Comparison of ENCODE assay signal across 8 cellular contexts in genomic region chr19:2061093-2061935, GRCh38. TPM values are rescaled to one million over a fixed set of nuclear protein-coding genes. Genes with fewer than 3 reads are reported as not detected.
DNase-seq lines count a peak whose midpoint lies in the region; ATAC-seq and TF ChIP-seq lines count a peak whose summit lies in the region.

No MANE protein-coding gene starts in this region.

- WGBS in thymus: under 1% methylated on average over 83 of the region's 83 CpGs

- H3K4me3 ChIP-seq in thymus (ENCODE audit: low read length): peak overlapping the region; percentile 85

- peak overlapping the region; percentile 91 for H3K4me3 Mint-ChIP-seq in activated naive CD8-positive, alpha-beta T cell treated with anti-CD3 and anti-CD28 coated beads for 36 hours
- H3K4me3 Mint-ChIP-seq in osteocyte (ENCODE audit: unreplicated experiment): peak overlapping the region; percentile 82

- H3K27ac Mint-ChIP-seq in activated naive CD8-positive, alpha-beta T cell treated with anti-CD3 and anti-CD28 coated beads for 36 hours: peak overlapping the region; percentile 98
- H3K27ac Mint-ChIP-seq in osteocyte (ENCODE audit: unreplicated experiment): peak overlapping the region; percentile 98

- H3K27ac ChIP-seq in thymus (ENCODE audit: low read depth): peak overlapping the region; percentile 98

- H3K27me3 ChIP-seq in thymus (ENCODE audit: control insufficient read depth, insufficient read depth): no peaks in the 10 kb centered on the region

- no peak for TF ChIP-seq CTCF in GM10266 (IDR thresholded peaks at IDR 0.05; ENCODE audit: control insufficient read depth, insufficient read depth, low read depth, missing control alignments)
- no peak for TF ChIP-seq CTCF in osteocyte (IDR thresholded peaks at IDR 0.05)

- H3K9me3 ChIP-seq in thymus (ENCODE audit: control insufficient read depth): no peaks in the 10 kb centered on the region

- DNase-seq in GM10266 (ENCODE audit: extremely low spot score): peak; percentile 100
- peak; percentile 99 for DNase-seq in NCI-H1105 (lab: John Stamatoyannopoulos, UW)
- peak; percentile 75 for DNase-seq in SKM-1 (lab: John Stamatoyannopoulos, UW; ENCODE audit: unreplicated experiment)
- DNase-seq in activated naive CD8-positive, alpha-beta T cell treated with anti-CD3 and anti-CD28 coated beads for 36 hours: peak; percentile 100
- peak; percentile 98 to 100 (median 99) for DNase-seq in head of caudate nucleus
- DNase-seq in osteocyte (ENCODE audit: extremely low spot score, unreplicated experiment): peak; percentile 100

- peaks cover 21% of the 10 kb centered on the region for H3K4me1 ChIP-seq in thymus (ENCODE audit: control insufficient read depth, insufficient read depth, low read length)

- intact Hi-C loops in head of caudate nucleus (cut with DNase I): loop anchor here (5.0 to 10.0 kb wide), 2 partner anchors 44 to 127 kb away; partner anchors contain the start of gene BTBD2

- peaks cover 33% of the 10 kb centered on the region for H3K4me1 Mint-ChIP-seq in activated naive CD8-positive, alpha-beta T cell treated with anti-CD3 and anti-CD28 coated beads for 36 hours
- peaks cover 41% of the 10 kb centered on the region for H3K4me1 Mint-ChIP-seq in osteocyte (ENCODE audit: unreplicated experiment)

- H3K27me3 Mint-ChIP-seq in activated naive CD8-positive, alpha-beta T cell treated with anti-CD3 and anti-CD28 coated beads for 36 hours: no peaks in the 10 kb centered on the region
- no peaks in the 10 kb centered on the region for H3K27me3 Mint-ChIP-seq in osteocyte (ENCODE audit: unreplicated experiment)

- no peaks in the 10 kb centered on the region for H3K36me3 Mint-ChIP-seq in activated naive CD8-positive, alpha-beta T cell treated with anti-CD3 and anti-CD28 coated beads for 36 hours
- H3K36me3 Mint-ChIP-seq in osteocyte (ENCODE audit: unreplicated experiment): no peaks in the 10 kb centered on the region

- no peaks in the 10 kb centered on the region for H3K36me3 ChIP-seq in thymus (ENCODE audit: control insufficient read depth, insufficient read depth)

- H3K9me3 Mint-ChIP-seq in activated naive CD8-positive, alpha-beta T cell treated with anti-CD3 and anti-CD28 coated beads for 36 hours: no peaks in the 10 kb centered on the region
- H3K9me3 Mint-ChIP-seq in osteocyte (ENCODE audit: unreplicated experiment): no peaks in the 10 kb centered on the region

- ATAC-seq in HG02623 (IDR thresholded peaks at IDR 0.05; ENCODE audit: unreplicated experiment): peak; percentile 78

RNA-seq across cellular contexts. Expression of gene MKNK2, which starts 10.3 kb away (rescaled TPM):
- 100 to 1,000 TPM; 230 to 232 TPM for total RNA-seq in activated naive CD8-positive, alpha-beta T cell treated with anti-CD3 and anti-CD28 coated beads for 36 hours
- total RNA-seq in osteocyte: 81.3 and 83.3 TPM in 2 replicates
- polyA plus RNA-seq in thymus: 97.9 TPM

RNA-seq across cellular contexts. Expression of gene MOB3A, which starts 34.8 kb away (rescaled TPM):
- total RNA-seq in activated naive CD8-positive, alpha-beta T cell treated with anti-CD3 and anti-CD28 coated beads for 36 hours: 100 to 1,000 TPM; 147 to 153 TPM
- total RNA-seq in osteocyte: 50.6 and 54.2 TPM in 2 replicates
- polyA plus RNA-seq in thymus: 29.7 TPM

RNA-seq across cellular contexts. Expression of gene IZUMO4, which starts 35.4 kb away (rescaled TPM):
- 10 to 100 TPM; 12.4 to 12.6 TPM for total RNA-seq in activated naive CD8-positive, alpha-beta T cell treated with anti-CD3 and anti-CD28 coated beads for 36 hours
- 3.8 and 4.8 TPM in 2 replicates for total RNA-seq in osteocyte
- 37.8 TPM for polyA plus RNA-seq in thymus

RNA-seq across cellular contexts. Expression of gene BTBD2, which starts 45.8 kb away (rescaled TPM):
- 10 to 100 TPM; 22.1 to 26.2 TPM for total RNA-seq in activated naive CD8-positive, alpha-beta T cell treated with anti-CD3 and anti-CD28 coated beads for 36 hours
- 86.0 and 95.9 TPM in 2 replicates for total RNA-seq in osteocyte
- 36.9 TPM for polyA plus RNA-seq in thymus

Comparison
In these comparisons a context has a peak if more than half of its experiments do, and no peak if none do; other contexts are left out.
1. Peak in every context shown above with its lines: DNase-seq, ATAC-seq, H3K4me3 ChIP-seq and H3K27ac ChIP-seq.